In the genomic region with DNA sequence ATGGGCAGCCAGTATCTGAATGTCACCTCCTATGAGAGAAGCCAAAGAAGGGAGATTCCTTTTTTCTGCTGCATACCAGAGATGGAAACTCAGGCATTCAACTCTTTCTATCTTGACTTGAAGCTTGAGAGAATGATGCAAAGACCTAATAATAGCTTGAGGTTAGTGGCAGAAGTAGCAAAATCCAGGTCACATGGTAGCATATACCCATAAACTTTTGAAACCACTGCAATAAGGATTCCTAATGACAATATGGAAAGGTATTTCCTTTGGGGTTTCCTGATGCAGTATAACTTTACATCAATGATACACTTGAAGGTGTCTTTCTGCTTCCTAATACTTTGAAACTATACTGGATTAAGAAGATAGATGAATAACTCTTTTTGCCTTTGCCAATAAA, we compare ENCODE assay signal across 17 cellular contexts.
DNase-seq lines count a peak whose midpoint lies in the region; ATAC-seq, FAIRE-seq and TF ChIP-seq lines count a peak whose summit lies in the region.
"Had no signal": no experiment of that assay in that cellular context is flagged by ENCODE, and none has a peak within 500 bp of the region (broad histone marks: within the 10 kb centered on the region; RNA-seq: fewer than 3 reads in every experiment).

No MANE protein-coding gene starts in this region.

- DNase-seq in AG04449 (ENCODE audit: low read depth, low spot score) (peak; percentile 89), HT1080 (ENCODE audit: low read depth) (peak; percentile 92), adipocyte (ENCODE audit: low read depth) (peak; percentile 31), fibroblast of villous mesenchyme (ENCODE audit: low read depth) (peak; percentile 85), kidney (no peak), HTR-8/SVneo (ENCODE audit: insufficient read length, low spot score) (no peak), transverse colon (no peak)
- DNase-seq: activated naive CD4-positive, alpha-beta T cell treated with Interleukin-2 at 50 U/mL for 16 hours; foreskin melanocyte; immature natural killer cell; midbrain; NCI-H187; SHP77 treated with DMSO at 0.1 percent for 48 hours; tibial artery had no signal

- TF ChIP-seq CTCF in AG04449 (IDR thresholded peaks at IDR 0.05; ENCODE audit: insufficient read depth, low read length, missing control alignments), result no peak
- no peak for TF ChIP-seq CTCF in fibroblast of villous mesenchyme (IDR thresholded peaks at IDR 0.05; ENCODE audit: insufficient read depth, low read depth, low read length)
- TF ChIP-seq CTCF in kidney (IDR thresholded peaks at IDR 0.05; ENCODE audit: borderline replicate concordance, extremely low read depth, insufficient read depth), result no peak
- TF ChIP-seq CTCF in transverse colon (IDR thresholded peaks at IDR 0.05), result no peak

- in situ Hi-C loops in transverse colon (cut with MboI; ENCODE audit: low pct_ligation_motif_present in 1 of 4, low pct_unique_long_range_greater_than_20kb in 1 of 4, low sequenced_read_pairs in 3 of 4), result no loop called here

- no peak for TF ChIP-seq POLR2A in transverse colon (IDR thresholded peaks at IDR 0.05)

- intact Hi-C loops in kidney (cut with DNase I), result no loop called here
- intact Hi-C loops in transverse colon (cut with DNase I; ENCODE audit: low total_unique reads), result no loop called here

- no peaks in the 10 kb centered on the region for H3K27me3 ChIP-seq in adipocyte (replicated peaks; ENCODE audit: control insufficient read depth, insufficient read depth, low read length)
- H3K27me3 ChIP-seq in transverse colon, result no peaks in the 10 kb centered on the region
- H3K27me3 ChIP-seq: tibial artery had no signal

- H3K4me3 ChIP-seq in AG04449 (ENCODE audit: low read depth, low read length) (no peak overlapping the region), adipocyte (ENCODE audit: low read length) (no peak overlapping the region), fibroblast of villous mesenchyme (ENCODE audit: low read depth, low read length) (no peak overlapping the region), kidney (ENCODE audit: low read length in 2 of 2) (no peak overlapping the region), transverse colon (no peak overlapping the region)
- H3K4me3 ChIP-seq: tibial artery had no signal

- peaks cover 44% of the 10 kb centered on the region for H3K36me3 ChIP-seq in adipocyte (ENCODE audit: control insufficient read depth, insufficient read depth, low read length, severe bottlenecking)
- no peaks in the 10 kb centered on the region for H3K36me3 ChIP-seq in kidney (ENCODE audit: control insufficient read depth in 1 of 2, insufficient read depth in 2 of 2, low read length in 2 of 2)
- H3K36me3 ChIP-seq in transverse colon, result peaks cover 0 to 5% (median 0%) of the 10 kb centered on the region in 4 donors

- H3K4me1 ChIP-seq in adipocyte (ENCODE audit: control insufficient read depth, insufficient read depth, low read length) (peaks cover 12% of the 10 kb centered on the region), kidney (ENCODE audit: control insufficient read depth in 1 of 2, insufficient read depth in 1 of 2, low read depth in 1 of 2, low read length in 2 of 2) (no peaks in the 10 kb centered on the region), transverse colon (no peaks in the 10 kb centered on the region)
- H3K4me1 ChIP-seq: parathyroid adenoma, tibial artery had no signal

- ATAC-seq in HG03139 (IDR thresholded peaks at IDR 0.05; ENCODE audit: unreplicated experiment), result no peak

- H3K9me3 ChIP-seq in adipocyte (ENCODE audit: control insufficient read depth, low read length) (no peaks in the 10 kb centered on the region), kidney (ENCODE audit: control insufficient read depth in 1 of 2, low read length in 2 of 2) (no peaks in the 10 kb centered on the region), transverse colon (no peaks in the 10 kb centered on the region)
- H3K9me3 ChIP-seq: tibial artery had no signal

- CTCF ChIA-PET in AG04449 (lab: Yijun Ruan, JAX), result interaction anchor here (0.8 to 1.4 kb wide), 3 partner anchors 37 to 505 kb away, joined by 3 read pairs; no protein-coding TSS in a partner anchor

- no peak for FAIRE-seq in kidney (lab: Jason Lieb, UNC)
- no peak for FAIRE-seq in HTR-8/SVneo (lab: Jason Lieb, UNC)
- FAIRE-seq: colon had no signal

- POLR2A ChIA-PET in AG04449 (lab: Yijun Ruan, JAX), result no interaction called here

- H3K27ac ChIP-seq in kidney (ENCODE audit: low read depth in 2 of 2, low read length in 2 of 2) (no peak overlapping the region), transverse colon (no peak overlapping the region)
- H3K27ac ChIP-seq: parathyroid adenoma, tibial artery had no signal

- no peak for TF ChIP-seq EP300 in transverse colon (IDR thresholded peaks at IDR 0.05; ENCODE audit: low read depth)

- no peak overlapping the region for H3K9ac ChIP-seq in adipocyte (ENCODE audit: low read length)
- no peak overlapping the region for H3K9ac ChIP-seq in kidney (ENCODE audit: low read length in 2 of 2)
- H3K9ac ChIP-seq: parathyroid adenoma had no signal

Comparison
In these comparisons a context has a peak if more than half of its experiments do, and no peak if none do; other contexts are left out.
1. DNase-seq: peak in AG04449 (single experiment), HT1080 (single experiment), adipocyte (single experiment) and fibroblast of villous mesenchyme (single experiment); none in kidney (single experiment), HTR-8/SVneo (single experiment) and transverse colon (single experiment).